1 cellular context compared by ENCODE assay signal in the genomic region with DNA sequence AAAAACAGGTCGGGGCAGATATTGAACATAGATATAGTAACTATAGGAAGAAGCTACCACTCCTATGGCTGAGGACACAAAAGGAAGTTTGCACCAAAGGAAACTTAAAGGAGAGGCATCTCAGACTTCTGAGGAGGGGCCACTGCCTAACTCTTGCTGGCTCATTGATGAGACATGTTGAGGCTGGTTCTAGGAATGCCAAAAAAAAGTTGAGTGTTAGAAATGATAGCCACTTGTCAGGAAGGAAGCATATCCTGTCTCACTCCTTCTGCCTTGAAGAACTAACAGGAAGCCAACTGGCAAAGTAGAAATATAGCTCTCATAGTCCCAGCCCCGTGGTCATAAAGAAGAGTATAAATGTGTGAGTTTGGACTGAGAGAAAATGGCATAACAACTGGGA.
A peak's percentile ranks its signal among the peaks of the same experiment; 100 is the strongest.
TF ChIP-seq lines count a peak whose summit lies in the region.

No MANE protein-coding gene starts in this region.

TF ChIP-seq in K562, 482 proteins besides CTCF, POLR2A, EP300 and RAD21 (continued from another document and continues in another):
- TF ChIP-seq, protein P1, sequence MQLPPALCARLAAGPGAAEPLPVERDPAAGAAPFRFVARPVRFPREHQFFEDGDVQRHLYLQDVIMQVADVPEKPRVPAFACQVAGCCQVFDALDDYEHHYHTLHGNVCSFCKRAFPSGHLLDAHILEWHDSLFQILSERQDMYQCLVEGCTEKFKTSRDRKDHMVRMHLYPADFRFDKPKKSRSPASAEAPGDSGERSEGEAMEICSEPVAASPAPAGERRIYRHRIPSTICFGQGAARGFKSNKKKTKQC (CRISPR knock-in tag; IDR thresholded peaks at IDR 0.05): no peak
- 0 out of 2 replicates have a peak, but pooled peaks have one; percentile 25 for TF ChIP-seq POLR2H (tag; IDR thresholded peaks at IDR 0.05; ENCODE audit: low read depth)
- peak; percentile 67 for TF ChIP-seq ETV5 (CRISPR knock-in tag; IDR thresholded peaks at IDR 0.05; ENCODE audit: low read depth)
- TF ChIP-seq, protein P2, sequence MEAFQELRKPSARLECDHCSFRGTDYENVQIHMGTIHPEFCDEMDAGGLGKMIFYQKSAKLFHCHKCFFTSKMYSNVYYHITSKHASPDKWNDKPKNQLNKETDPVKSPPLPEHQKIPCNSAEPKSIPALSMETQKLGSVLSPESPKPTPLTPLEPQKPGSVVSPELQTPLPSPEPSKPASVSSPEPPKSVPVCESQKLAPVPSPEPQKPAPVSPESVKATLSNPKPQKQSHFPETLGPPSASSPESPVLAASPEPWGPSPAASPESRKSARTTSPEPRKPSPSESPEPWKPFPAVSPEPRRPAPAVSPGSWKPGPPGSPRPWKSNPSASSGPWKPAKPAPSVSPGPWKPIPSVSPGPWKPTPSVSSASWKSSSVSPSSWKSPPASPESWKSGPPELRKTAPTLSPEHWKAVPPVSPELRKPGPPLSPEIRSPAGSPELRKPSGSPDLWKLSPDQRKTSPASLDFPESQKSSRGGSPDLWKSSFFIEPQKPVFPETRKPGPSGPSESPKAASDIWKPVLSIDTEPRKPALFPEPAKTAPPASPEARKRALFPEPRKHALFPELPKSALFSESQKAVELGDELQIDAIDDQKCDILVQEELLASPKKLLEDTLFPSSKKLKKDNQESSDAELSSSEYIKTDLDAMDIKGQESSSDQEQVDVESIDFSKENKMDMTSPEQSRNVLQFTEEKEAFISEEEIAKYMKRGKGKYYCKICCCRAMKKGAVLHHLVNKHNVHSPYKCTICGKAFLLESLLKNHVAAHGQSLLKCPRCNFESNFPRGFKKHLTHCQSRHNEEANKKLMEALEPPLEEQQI (IDR thresholded peaks at IDR 0.05): no peak
- TF ChIP-seq, protein P3, sequence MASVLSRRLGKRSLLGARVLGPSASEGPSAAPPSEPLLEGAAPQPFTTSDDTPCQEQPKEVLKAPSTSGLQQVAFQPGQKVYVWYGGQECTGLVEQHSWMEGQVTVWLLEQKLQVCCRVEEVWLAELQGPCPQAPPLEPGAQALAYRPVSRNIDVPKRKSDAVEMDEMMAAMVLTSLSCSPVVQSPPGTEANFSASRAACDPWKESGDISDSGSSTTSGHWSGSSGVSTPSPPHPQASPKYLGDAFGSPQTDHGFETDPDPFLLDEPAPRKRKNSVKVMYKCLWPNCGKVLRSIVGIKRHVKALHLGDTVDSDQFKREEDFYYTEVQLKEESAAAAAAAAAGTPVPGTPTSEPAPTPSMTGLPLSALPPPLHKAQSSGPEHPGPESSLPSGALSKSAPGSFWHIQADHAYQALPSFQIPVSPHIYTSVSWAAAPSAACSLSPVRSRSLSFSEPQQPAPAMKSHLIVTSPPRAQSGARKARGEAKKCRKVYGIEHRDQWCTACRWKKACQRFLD (CRISPR knock-in tag; IDR thresholded peaks at IDR 0.05): 0 out of 2 replicates have a peak, but pooled peaks have one; percentile 31
- TF ChIP-seq HOXB6 (CRISPR knock-in tag; IDR thresholded peaks at IDR 0.05; ENCODE audit: borderline replicate concordance): no peak
- TF ChIP-seq, protein P4, sequence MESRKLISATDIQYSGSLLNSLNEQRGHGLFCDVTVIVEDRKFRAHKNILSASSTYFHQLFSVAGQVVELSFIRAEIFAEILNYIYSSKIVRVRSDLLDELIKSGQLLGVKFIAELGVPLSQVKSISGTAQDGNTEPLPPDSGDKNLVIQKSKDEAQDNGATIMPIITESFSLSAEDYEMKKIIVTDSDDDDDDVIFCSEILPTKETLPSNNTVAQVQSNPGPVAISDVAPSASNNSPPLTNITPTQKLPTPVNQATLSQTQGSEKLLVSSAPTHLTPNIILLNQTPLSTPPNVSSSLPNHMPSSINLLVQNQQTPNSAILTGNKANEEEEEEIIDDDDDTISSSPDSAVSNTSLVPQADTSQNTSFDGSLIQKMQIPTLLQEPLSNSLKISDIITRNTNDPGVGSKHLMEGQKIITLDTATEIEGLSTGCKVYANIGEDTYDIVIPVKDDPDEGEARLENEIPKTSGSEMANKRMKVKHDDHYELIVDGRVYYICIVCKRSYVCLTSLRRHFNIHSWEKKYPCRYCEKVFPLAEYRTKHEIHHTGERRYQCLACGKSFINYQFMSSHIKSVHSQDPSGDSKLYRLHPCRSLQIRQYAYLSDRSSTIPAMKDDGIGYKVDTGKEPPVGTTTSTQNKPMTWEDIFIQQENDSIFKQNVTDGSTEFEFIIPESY (CRISPR knock-in tag; IDR thresholded peaks at IDR 0.05): no peak
- peak; percentile 65 for TF ChIP-seq TCF3 (CRISPR knock-in tag; IDR thresholded peaks at IDR 0.05)
- TF ChIP-seq, protein P5, sequence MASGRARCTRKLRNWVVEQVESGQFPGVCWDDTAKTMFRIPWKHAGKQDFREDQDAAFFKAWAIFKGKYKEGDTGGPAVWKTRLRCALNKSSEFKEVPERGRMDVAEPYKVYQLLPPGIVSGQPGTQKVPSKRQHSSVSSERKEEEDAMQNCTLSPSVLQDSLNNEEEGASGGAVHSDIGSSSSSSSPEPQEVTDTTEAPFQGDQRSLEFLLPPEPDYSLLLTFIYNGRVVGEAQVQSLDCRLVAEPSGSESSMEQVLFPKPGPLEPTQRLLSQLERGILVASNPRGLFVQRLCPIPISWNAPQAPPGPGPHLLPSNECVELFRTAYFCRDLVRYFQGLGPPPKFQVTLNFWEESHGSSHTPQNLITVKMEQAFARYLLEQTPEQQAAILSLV (tag; IDR thresholded peaks at IDR 0.05): no peak
- TF ChIP-seq, protein P6, sequence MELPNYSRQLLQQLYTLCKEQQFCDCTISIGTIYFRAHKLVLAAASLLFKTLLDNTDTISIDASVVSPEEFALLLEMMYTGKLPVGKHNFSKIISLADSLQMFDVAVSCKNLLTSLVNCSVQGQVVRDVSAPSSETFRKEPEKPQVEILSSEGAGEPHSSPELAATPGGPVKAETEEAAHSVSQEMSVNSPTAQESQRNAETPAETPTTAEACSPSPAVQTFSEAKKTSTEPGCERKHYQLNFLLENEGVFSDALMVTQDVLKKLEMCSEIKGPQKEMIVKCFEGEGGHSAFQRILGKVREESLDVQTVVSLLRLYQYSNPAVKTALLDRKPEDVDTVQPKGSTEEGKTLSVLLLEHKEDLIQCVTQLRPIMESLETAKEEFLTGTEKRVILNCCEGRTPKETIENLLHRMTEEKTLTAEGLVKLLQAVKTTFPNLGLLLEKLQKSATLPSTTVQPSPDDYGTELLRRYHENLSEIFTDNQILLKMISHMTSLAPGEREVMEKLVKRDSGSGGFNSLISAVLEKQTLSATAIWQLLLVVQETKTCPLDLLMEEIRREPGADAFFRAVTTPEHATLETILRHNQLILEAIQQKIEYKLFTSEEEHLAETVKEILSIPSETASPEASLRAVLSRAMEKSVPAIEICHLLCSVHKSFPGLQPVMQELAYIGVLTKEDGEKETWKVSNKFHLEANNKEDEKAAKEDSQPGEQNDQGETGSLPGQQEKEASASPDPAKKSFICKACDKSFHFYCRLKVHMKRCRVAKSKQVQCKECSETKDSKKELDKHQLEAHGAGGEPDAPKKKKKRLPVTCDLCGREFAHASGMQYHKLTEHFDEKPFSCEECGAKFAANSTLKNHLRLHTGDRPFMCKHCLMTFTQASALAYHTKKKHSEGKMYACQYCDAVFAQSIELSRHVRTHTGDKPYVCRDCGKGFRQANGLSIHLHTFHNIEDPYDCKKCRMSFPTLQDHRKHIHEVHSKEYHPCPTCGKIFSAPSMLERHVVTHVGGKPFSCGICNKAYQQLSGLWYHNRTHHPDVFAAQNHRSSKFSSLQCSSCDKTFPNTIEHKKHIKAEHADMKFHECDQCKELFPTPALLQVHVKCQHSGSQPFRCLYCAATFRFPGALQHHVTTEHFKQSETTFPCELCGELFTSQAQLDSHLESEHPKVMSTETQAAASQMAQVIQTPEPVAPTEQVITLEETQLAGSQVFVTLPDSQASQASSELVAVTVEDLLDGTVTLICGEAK (IDR thresholded peaks at IDR 0.05): no peak
- TF ChIP-seq, protein P6 (CRISPR knock-in tag; IDR thresholded peaks at IDR 0.05): no peak
- TF ChIP-seq LARP7 (IDR thresholded peaks at IDR 0.05): no peak
- TF ChIP-seq, protein P7, sequence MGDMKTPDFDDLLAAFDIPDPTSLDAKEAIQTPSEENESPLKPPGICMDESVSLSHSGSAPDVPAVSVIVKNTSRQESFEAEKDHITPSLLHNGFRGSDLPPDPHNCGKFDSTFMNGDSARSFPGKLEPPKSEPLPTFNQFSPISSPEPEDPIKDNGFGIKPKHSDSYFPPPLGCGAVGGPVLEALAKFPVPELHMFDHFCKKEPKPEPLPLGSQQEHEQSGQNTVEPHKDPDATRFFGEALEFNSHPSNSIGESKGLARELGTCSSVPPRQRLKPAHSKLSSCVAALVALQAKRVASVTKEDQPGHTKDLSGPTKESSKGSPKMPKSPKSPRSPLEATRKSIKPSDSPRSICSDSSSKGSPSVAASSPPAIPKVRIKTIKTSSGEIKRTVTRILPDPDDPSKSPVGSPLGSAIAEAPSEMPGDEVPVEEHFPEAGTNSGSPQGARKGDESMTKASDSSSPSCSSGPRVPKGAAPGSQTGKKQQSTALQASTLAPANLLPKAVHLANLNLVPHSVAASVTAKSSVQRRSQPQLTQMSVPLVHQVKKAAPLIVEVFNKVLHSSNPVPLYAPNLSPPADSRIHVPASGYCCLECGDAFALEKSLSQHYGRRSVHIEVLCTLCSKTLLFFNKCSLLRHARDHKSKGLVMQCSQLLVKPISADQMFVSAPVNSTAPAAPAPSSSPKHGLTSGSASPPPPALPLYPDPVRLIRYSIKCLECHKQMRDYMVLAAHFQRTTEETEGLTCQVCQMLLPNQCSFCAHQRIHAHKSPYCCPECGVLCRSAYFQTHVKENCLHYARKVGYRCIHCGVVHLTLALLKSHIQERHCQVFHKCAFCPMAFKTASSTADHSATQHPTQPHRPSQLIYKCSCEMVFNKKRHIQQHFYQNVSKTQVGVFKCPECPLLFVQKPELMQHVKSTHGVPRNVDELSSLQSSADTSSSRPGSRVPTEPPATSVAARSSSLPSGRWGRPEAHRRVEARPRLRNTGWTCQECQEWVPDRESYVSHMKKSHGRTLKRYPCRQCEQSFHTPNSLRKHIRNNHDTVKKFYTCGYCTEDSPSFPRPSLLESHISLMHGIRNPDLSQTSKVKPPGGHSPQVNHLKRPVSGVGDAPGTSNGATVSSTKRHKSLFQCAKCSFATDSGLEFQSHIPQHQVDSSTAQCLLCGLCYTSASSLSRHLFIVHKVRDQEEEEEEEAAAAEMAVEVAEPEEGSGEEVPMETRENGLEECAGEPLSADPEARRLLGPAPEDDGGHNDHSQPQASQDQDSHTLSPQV (IDR thresholded peaks at IDR 0.05): peak; percentile 29; the same call in 1 of the 2 replicates
- 0 out of 2 replicates have a peak, but pooled peaks have one; percentile 41 for TF ChIP-seq GABPA (tag; conservative IDR thresholded peaks at IDR 0.05; ENCODE audit: low read depth)
